In genomic region chr14:100586153-100586519, GRCh38 we compare ENCODE assay signal across 1 cellular context.
TF ChIP-seq lines count a peak whose summit lies in the region.

No MANE protein-coding gene starts in this region.

TF ChIP-seq in H1, 55 proteins besides CTCF, POLR2A, EP300 and RAD21 (continued from another document):
- TF ChIP-seq TAF7 (optimal IDR thresholded peaks at IDR 0.05; ENCODE audit: borderline replicate concordance, low read depth, low read length) (no peak), CBX5 (IDR thresholded peaks at IDR 0.05; ENCODE audit: low read depth, low read length) (no peak), ATF3 (IDR thresholded peaks at IDR 0.05; ENCODE audit: insufficient read depth, low read depth, low read length) (no peak), RXRA (IDR thresholded peaks at IDR 0.05; ENCODE audit: insufficient read depth, low read depth, low read length) (no peak), KDM4A (IDR thresholded peaks at IDR 0.05; ENCODE audit: low read depth, low read length, severe bottlenecking) (no peak), GABPA (IDR thresholded peaks at IDR 0.05; ENCODE audit: borderline replicate concordance, insufficient read depth, low read length) (no peak)
TF ChIP-seq in H1: peak in this region for 0.
